In the genomic region with DNA sequence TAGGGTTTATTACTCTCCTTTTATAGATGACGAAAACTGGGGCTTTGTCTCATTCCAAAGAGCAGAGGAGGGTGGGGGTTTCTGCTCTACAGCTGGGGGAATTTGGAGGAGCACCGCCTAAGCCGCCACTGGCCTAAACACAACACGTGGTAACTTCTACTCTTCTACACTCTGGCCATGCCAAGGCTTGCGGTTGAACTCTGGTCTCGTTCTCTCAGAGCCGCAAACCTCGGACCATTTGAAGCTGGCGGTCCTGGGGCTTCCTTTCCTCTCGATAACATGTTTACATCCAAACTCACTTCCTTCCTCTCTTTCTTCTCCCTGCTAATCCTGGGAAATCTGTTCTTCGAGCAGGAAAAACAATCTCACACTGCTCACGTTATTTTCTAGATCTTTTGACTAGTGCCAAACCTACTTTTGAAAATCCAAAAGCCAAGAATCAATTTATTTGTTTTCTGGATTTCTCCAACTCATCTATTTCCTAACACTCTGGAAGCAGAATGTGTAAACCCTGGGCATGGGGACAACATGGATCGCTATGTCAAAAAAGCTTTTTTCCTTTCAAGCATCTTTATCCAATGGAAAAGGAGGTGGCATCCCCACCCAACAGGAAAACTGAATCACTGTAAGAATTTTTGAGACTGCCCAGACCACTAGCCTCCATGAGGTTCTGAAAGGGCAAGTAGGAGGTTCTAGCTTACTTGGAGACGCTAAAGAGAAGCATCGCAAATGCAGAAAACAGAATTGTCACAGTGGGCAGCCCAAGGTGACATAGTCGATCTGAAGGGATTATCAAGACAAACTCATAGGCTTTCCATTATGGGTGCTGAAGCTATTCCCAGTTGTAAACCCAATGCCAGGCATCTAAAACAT, we compare ENCODE assay signal across 8 cellular contexts. TPM values are rescaled to one million over a fixed set of nuclear protein-coding genes. Genes with fewer than 3 reads are reported as not detected.
DNase-seq lines count a peak whose midpoint lies in the region; ATAC-seq and TF ChIP-seq lines count a peak whose summit lies in the region.

No MANE protein-coding gene starts in this region.

- H2BK20ac ChIP-seq in H9 (ENCODE audit: low read depth, low read length, poor library complexity, severe bottlenecking), result no peak overlapping the region

- peak overlapping the region; percentile 100 for H3K27ac ChIP-seq in CD4-positive, CD25-positive, alpha-beta regulatory T cell (ENCODE audit: insufficient read depth, low read length, poor library complexity, severe bottlenecking)
- H3K27ac ChIP-seq in H9 (ENCODE audit: insufficient read length, low read depth, low read length) (no peak overlapping the region), mucosa of rectum (ENCODE audit: low read depth in 2 of 2, low read length in 2 of 2) (peak overlapping the region; percentile 99)
- peak overlapping the region; percentile 99 for H3K27ac ChIP-seq in effector memory CD4-positive, alpha-beta T cell (ENCODE audit: insufficient read depth, low read length, poor library complexity, severe bottlenecking)

- H2BK12ac ChIP-seq in H9 (ENCODE audit: insufficient read length, low read depth, low read length), result no peak overlapping the region

- peaks cover 29 to 81% (median 46%) of the 10 kb centered on the region in 4 donors for H3K4me1 Mint-ChIP-seq in CD4-positive, CD25-positive, alpha-beta regulatory T cell
- peaks cover 30 to 36% of the 10 kb centered on the region in 2 experiments for H3K4me1 Mint-ChIP-seq in H9
- H3K4me1 Mint-ChIP-seq in activated CD4-positive, alpha-beta memory T cell treated with anti-CD3 and anti-CD28 coated beads for 36 hours (ENCODE audit: low read depth), result peaks cover 56% of the 10 kb centered on the region

- POLR2A ChIA-PET in activated CD4-positive, alpha-beta memory T cell treated with anti-CD3 and anti-CD28 coated beads for 36 hours (lab: Charles Lee), result interaction anchor here (0.9 to 4.5 kb wide), 5 partner anchors 15 to 184 kb away, joined by 3 to 29 read pairs (median 5); partner anchors contain the start of genes EEF2K, MOSMO and POLR3E

- no peak overlapping the region for H3K23ac ChIP-seq in H9 (ENCODE audit: insufficient read length, low read depth, low read length)

- peaks cover 12% of the 10 kb centered on the region for H3K23me2 ChIP-seq in H9 (ENCODE audit: insufficient read length, low read depth, low read length, poor library complexity, severe bottlenecking)

- no peak overlapping the region for H3T11ph ChIP-seq in H9 (ENCODE audit: low read length)

- no peak for TF ChIP-seq CTCF in H9 (conservative IDR thresholded peaks at IDR 0.05)

- CTCF ChIA-PET in activated CD4-positive, alpha-beta memory T cell treated with anti-CD3 and anti-CD28 coated beads for 36 hours (lab: Charles Lee), result interaction anchor here (0.7 to 2.6 kb wide), 7 partner anchors 13 to 191 kb away, joined by 3 to 16 read pairs (median 4); partner anchors contain the start of gene EEF2K

- H4K8ac ChIP-seq in H9 (replicated peaks; ENCODE audit: insufficient read length, low read depth, low read length), result no peak overlapping the region

- H2AK5ac ChIP-seq in H9 (ENCODE audit: insufficient read length, low read length), result no peak overlapping the region

- H3K14ac ChIP-seq in H9 (ENCODE audit: insufficient read depth, low read length), result no peak overlapping the region

- peak overlapping the region; percentile 86 for H3K4me2 ChIP-seq in H9 (ENCODE audit: insufficient read depth, insufficient read length, low read length)

- H3K9me3 Mint-ChIP-seq in CD4-positive, CD25-positive, alpha-beta regulatory T cell, result peaks cover 0 to 9% (median 2%) of the 10 kb centered on the region in 7 donors
- H3K9me3 Mint-ChIP-seq in H9, result peaks cover 3 to 4% of the 10 kb centered on the region in 2 experiments; a peak in 3 of 5 replicates
- H3K9me3 Mint-ChIP-seq in activated CD4-positive, alpha-beta memory T cell treated with anti-CD3 and anti-CD28 coated beads for 36 hours, result no peaks in the 10 kb centered on the region

- H2BK15ac ChIP-seq in H9 (ENCODE audit: low read depth, low read length), result no peak overlapping the region

- H3K9ac ChIP-seq in H9 (ENCODE audit: extremely low read depth, insufficient read length, low read length) (no peak overlapping the region), mucosa of rectum (ENCODE audit: low read depth in 1 of 2, low read length in 2 of 2) (peak overlapping the region; percentile 63 to 93)

- no peak overlapping the region for H3K18ac ChIP-seq in H9 (ENCODE audit: insufficient read length, low read depth, low read length)

- H2AFZ ChIP-seq in H9 (ENCODE audit: low read length), result no peak overlapping the region

- H3K36me3 Mint-ChIP-seq in CD4-positive, CD25-positive, alpha-beta regulatory T cell, result no peaks in the 10 kb centered on the region
- H3K36me3 Mint-ChIP-seq in H9 (ENCODE audit: insufficient read depth in 1 of 3, low read depth in 3 of 3), result peaks cover 0 to 2% (median 0%) of the 10 kb centered on the region in 3 experiments; a peak in 1 of 7 replicates
- peaks cover 2% of the 10 kb centered on the region for H3K36me3 Mint-ChIP-seq in activated CD4-positive, alpha-beta memory T cell treated with anti-CD3 and anti-CD28 coated beads for 36 hours

- H4K91ac ChIP-seq in H9 (ENCODE audit: insufficient read length, low read depth, low read length), result no peak overlapping the region

- no peaks in the 10 kb centered on the region for H3K27me3 ChIP-seq in CD4-positive, CD25-positive, alpha-beta regulatory T cell (ENCODE audit: control insufficient read depth, insufficient read depth, low read length)
- H3K27me3 ChIP-seq in H9 (ENCODE audit: insufficient read depth, low read length) (no peaks in the 10 kb centered on the region), mucosa of rectum (ENCODE audit: control insufficient read depth in 2 of 2, insufficient read depth in 2 of 2, low read length in 2 of 2) (no peaks in the 10 kb centered on the region)
- H3K27me3 ChIP-seq in effector memory CD4-positive, alpha-beta T cell (replicated peaks; ENCODE audit: control insufficient read depth, insufficient read depth, low read length, poor library complexity, severe bottlenecking), result no peaks in the 10 kb centered on the region

- DNase-seq in CD4-positive, CD25-positive, alpha-beta regulatory T cell, result peak; percentile 75 to 90 (median 78)
- DNase-seq in H9 (peak; percentile 63), NCI-H510A treated with DMSO at 0.1 percent for 48 hours (lab: John Stamatoyannopoulos, UW) (peak; percentile 77), 8988T (no peak)
- peak; percentile 91 for DNase-seq in activated CD4-positive, alpha-beta memory T cell treated with anti-CD3 and anti-CD28 coated beads for 36 hours
- DNase-seq in effector memory CD4-positive, alpha-beta T cell, result peak; percentile 83 to 88 (median 85)
- DNase-seq in stimulated activated CD8-positive, alpha-beta memory T cell treated with anti-CD3 and anti-CD28 coated beads, Interleukin-2, amount 100 ng/mL, for 1 hour (ENCODE audit: low read depth in 2 of 2), result peak; percentile 47 to 52

- no peak overlapping the region for H2BK120ac ChIP-seq in H9 (ENCODE audit: low read depth, low read length, poor library complexity, severe bottlenecking)

- no peaks in the 10 kb centered on the region for H3K79me2 ChIP-seq in H9 (ENCODE audit: insufficient read depth, low read length)

- peak overlapping the region; percentile 95 for H3K4me3 ChIP-seq in CD4-positive, CD25-positive, alpha-beta regulatory T cell (ENCODE audit: low read depth, low read length)
- H3K4me3 ChIP-seq in effector memory CD4-positive, alpha-beta T cell (ENCODE audit: insufficient read depth, low read depth, low read length, poor library complexity, severe bottlenecking), result peak overlapping the region; percentile 49
- H3K4me3 ChIP-seq in mucosa of rectum (ENCODE audit: low read length in 2 of 2), result peak overlapping the region; percentile 76 to 87

- H3K4me3 Mint-ChIP-seq in CD4-positive, CD25-positive, alpha-beta regulatory T cell, result peak overlapping the region; percentile 89 to 97 (median 94)
- peak overlapping the region; percentile 84 to 92 for H3K4me3 Mint-ChIP-seq in H9
- H3K4me3 Mint-ChIP-seq in activated CD4-positive, alpha-beta memory T cell treated with anti-CD3 and anti-CD28 coated beads for 36 hours, result peak overlapping the region; percentile 91

- H4K5ac ChIP-seq in H9 (ENCODE audit: insufficient read length, low read depth, low read length), result no peak overlapping the region

- H2BK5ac ChIP-seq in H9 (ENCODE audit: insufficient read length, low read length), result no peak overlapping the region

- no peaks in the 10 kb centered on the region for H3K9me3 ChIP-seq in CD4-positive, CD25-positive, alpha-beta regulatory T cell (ENCODE audit: control insufficient read depth in 2 of 2, low read length in 2 of 2)
- H3K9me3 ChIP-seq in H9 (ENCODE audit: control insufficient read depth, low read depth, low read length) (no peaks in the 10 kb centered on the region), mucosa of rectum (ENCODE audit: control insufficient read depth in 2 of 2, low read length in 2 of 2) (no peaks in the 10 kb centered on the region)
- H3K9me3 ChIP-seq in effector memory CD4-positive, alpha-beta T cell (ENCODE audit: control insufficient read depth, low read length), result no peaks in the 10 kb centered on the region

- H3K56ac ChIP-seq in H9 (ENCODE audit: insufficient read length, low read depth, low read length), result no peak overlapping the region

- H3K27me3 Mint-ChIP-seq in CD4-positive, CD25-positive, alpha-beta regulatory T cell, result peaks cover 13% of the 10 kb centered on the region
- H3K27me3 Mint-ChIP-seq in H9 (ENCODE audit: low read depth), result peaks cover 11% of the 10 kb centered on the region
- peaks cover 2% of the 10 kb centered on the region for H3K27me3 Mint-ChIP-seq in activated CD4-positive, alpha-beta memory T cell treated with anti-CD3 and anti-CD28 coated beads for 36 hours

- peaks cover 58% of the 10 kb centered on the region for H3K4me1 ChIP-seq in CD4-positive, CD25-positive, alpha-beta regulatory T cell (ENCODE audit: control insufficient read depth, insufficient read depth, low read length, poor library complexity, severe bottlenecking)
- H3K4me1 ChIP-seq in H9 (ENCODE audit: insufficient read depth, low read length), result no peaks in the 10 kb centered on the region; the same call in 1 of the 2 replicates
- H3K4me1 ChIP-seq in effector memory CD4-positive, alpha-beta T cell (ENCODE audit: control insufficient read depth, insufficient read depth, low read length, poor library complexity, severe bottlenecking), result peaks cover 53% of the 10 kb centered on the region
- H3K4me1 ChIP-seq in mucosa of rectum (ENCODE audit: control insufficient read depth in 2 of 2, insufficient read depth in 2 of 2, low read length in 2 of 2), result peaks cover 37% of the 10 kb centered on the region in 2 donors

- no peak for ATAC-seq in CD4-positive, CD25-positive, alpha-beta regulatory T cell (ENCODE audit: low read depth in 2 of 2)

- no peak overlapping the region for H3K4ac ChIP-seq in H9 (ENCODE audit: low read depth, low read length)

- H3K79me1 ChIP-seq in H9 (ENCODE audit: insufficient read depth, low read depth, low read length, poor library complexity, severe bottlenecking), result no peaks in the 10 kb centered on the region

- no peaks in the 10 kb centered on the region for H3K36me3 ChIP-seq in CD4-positive, CD25-positive, alpha-beta regulatory T cell (ENCODE audit: control insufficient read depth, insufficient read depth, low read length)
- H3K36me3 ChIP-seq in effector memory CD4-positive, alpha-beta T cell (ENCODE audit: control insufficient read depth, insufficient read depth, low read length), result no peaks in the 10 kb centered on the region
- H3K36me3 ChIP-seq in mucosa of rectum (ENCODE audit: control insufficient read depth in 2 of 2, insufficient read depth in 2 of 2, low read length in 2 of 2), result no peaks in the 10 kb centered on the region

- peak overlapping the region; percentile 100 for H3K27ac Mint-ChIP-seq in CD4-positive, CD25-positive, alpha-beta regulatory T cell
- peak overlapping the region in 2 of 3 experiments; percentile 66 to 91; a peak in 3 of 7 replicates for H3K27ac Mint-ChIP-seq in H9
- peak overlapping the region; percentile 99 for H3K27ac Mint-ChIP-seq in activated CD4-positive, alpha-beta memory T cell treated with anti-CD3 and anti-CD28 coated beads for 36 hours

- H4K20me1 ChIP-seq in H9 (ENCODE audit: control insufficient read depth, insufficient read depth, insufficient read length), result no peaks in the 10 kb centered on the region

- intact Hi-C loops in activated CD4-positive, alpha-beta memory T cell treated with anti-CD3 and anti-CD28 coated beads for 36 hours (cut with micrococcal nuclease), result loop anchor here (5.0 to 10.0 kb wide), 3 partner anchors 180 to 688 kb away; partner anchors contain the start of genes CDR2 and METTL9

- no CpG with 5 or more reads among the region's 16 CpGs for WGBS in H9 (ENCODE audit: extremely low coverage, insufficient read length, low lambda C conversion rate)

RNA-seq across cellular contexts. Expression of gene EEF2K, which starts 13.6 kb away (rescaled TPM):
- 20.1 TPM for total RNA-seq in CD4-positive, CD25-positive, alpha-beta regulatory T cell
- 1 to 10 TPM; 2.7 to 4.0 (median 3.2) TPM for polyA plus RNA-seq in CD4-positive, CD25-positive, alpha-beta regulatory T cell
- total RNA-seq in H9 (2021), result 19.6 and 20.7 TPM in 2 replicates
- total RNA-seq in activated CD4-positive, alpha-beta memory T cell treated with anti-CD3 and anti-CD28 coated beads for 36 hours, result 10 to 100 TPM; 23.0 to 24.1 TPM

RNA-seq across cellular contexts. Expression of gene SDR42E2, which starts 30.2 kb away (rescaled TPM):
- total RNA-seq in CD4-positive, CD25-positive, alpha-beta regulatory T cell, result 3.5 TPM
- 1 to 10 TPM in 1 of 4 donors, under 1 TPM in 3; 0.60 to 1.3 (median 0.73) TPM for polyA plus RNA-seq in CD4-positive, CD25-positive, alpha-beta regulatory T cell
- total RNA-seq in H9 (2021), result 0.09 TPM in 1 of 2 replicates, not detected in the other
- under 1 TPM; 0.10 to 0.12 TPM for total RNA-seq in activated CD4-positive, alpha-beta memory T cell treated with anti-CD3 and anti-CD28 coated beads for 36 hours
